In genomic region chr3:72031581-72031980, GRCh38 we compare ENCODE assay signal across 10 cellular contexts.
DNase-seq lines count a peak whose midpoint lies in the region; ATAC-seq and TF ChIP-seq lines count a peak whose summit lies in the region.
"Had no signal": no experiment of that assay in that cellular context is flagged by ENCODE, and none has a peak within 500 bp of the region (broad histone marks: within the 10 kb centered on the region; RNA-seq: fewer than 3 reads in every experiment).

No MANE protein-coding gene starts in this region.

- peaks cover 55% of the 10 kb centered on the region for H3K4me1 ChIP-seq in SJSA1 (replicated peaks)
- H3K4me1 ChIP-seq: A549 had no signal

- no peaks in the 10 kb centered on the region for H3K36me3 Mint-ChIP-seq in activated CD4-positive, alpha-beta memory T cell treated with anti-CD3 and anti-CD28 coated beads for 36 hours
- H3K36me3 Mint-ChIP-seq in activated CD4-positive, alpha-beta memory T cell treated with anti-CD3 and anti-CD28 coated beads, Interleukin-2, amount 10 ng/mL, durations not matched to agents 7 days and 5 days (ENCODE audit: low read depth), result peaks cover 8% of the 10 kb centered on the region

- peak; percentile 27 for DNase-seq in activated CD4-positive, alpha-beta memory T cell treated with anti-CD3 and anti-CD28 coated beads for 36 hours
- DNase-seq in activated CD4-positive, alpha-beta memory T cell treated with anti-CD3 and anti-CD28 coated beads, Interleukin-2, amount 10 ng/mL, durations not matched to agents 7 days and 5 days, result no peak
- DNase-seq in SJSA1 (ENCODE audit: low read depth in 1 of 2, low spot score in 2 of 2), result peak; percentile 66 to 77
- DNase-seq in fibroblast of the aortic adventitia (ENCODE audit: low read depth), result peak; percentile 48
- DNase-seq in stimulated activated CD8-positive, alpha-beta memory T cell treated with anti-CD3 and anti-CD28 coated beads, Interleukin-4, amount 100 ng/mL, for 48 hours, result peak; percentile 26
- no peak for DNase-seq in NCI-H1694 (lab: John Stamatoyannopoulos, UW)
- DNase-seq: NCI-H2171 treated with DMSO at 0.1 percent for 48 hours had no signal

- peaks cover 17% of the 10 kb centered on the region for H3K27me3 Mint-ChIP-seq in activated CD4-positive, alpha-beta memory T cell treated with anti-CD3 and anti-CD28 coated beads for 36 hours
- H3K27me3 Mint-ChIP-seq in activated CD4-positive, alpha-beta memory T cell treated with anti-CD3 and anti-CD28 coated beads, Interleukin-2, amount 10 ng/mL, durations not matched to agents 7 days and 5 days, result no peaks in the 10 kb centered on the region

- no peak overlapping the region for H3K4me3 Mint-ChIP-seq in activated CD4-positive, alpha-beta memory T cell treated with anti-CD3 and anti-CD28 coated beads for 36 hours
- no peak overlapping the region for H3K4me3 Mint-ChIP-seq in activated CD4-positive, alpha-beta memory T cell treated with anti-CD3 and anti-CD28 coated beads, Interleukin-2, amount 10 ng/mL, durations not matched to agents 7 days and 5 days

- H3K27ac ChIP-seq in SJSA1, result peak overlapping the region; percentile 74
- H3K27ac ChIP-seq: A549 had no signal

- H3K36me3 ChIP-seq in SJSA1, result no peaks in the 10 kb centered on the region

- POLR2A ChIA-PET in activated CD4-positive, alpha-beta memory T cell treated with anti-CD3 and anti-CD28 coated beads for 36 hours (lab: Charles Lee), result no interaction called here
- POLR2A ChIA-PET in activated CD4-positive, alpha-beta memory T cell treated with anti-CD3 and anti-CD28 coated beads, Interleukin-2, amount 10 ng/mL, durations not matched to agents 7 days and 5 days (lab: Charles Lee), result no interaction called here

- TF ChIP-seq CTCF in fibroblast of the aortic adventitia (IDR thresholded peaks at IDR 0.05; ENCODE audit: insufficient read depth, low read length), result no peak

- no peak overlapping the region for H3K27ac Mint-ChIP-seq in activated CD4-positive, alpha-beta memory T cell treated with anti-CD3 and anti-CD28 coated beads for 36 hours
- no peak overlapping the region for H3K27ac Mint-ChIP-seq in activated CD4-positive, alpha-beta memory T cell treated with anti-CD3 and anti-CD28 coated beads, Interleukin-2, amount 10 ng/mL, durations not matched to agents 7 days and 5 days

- ATAC-seq in HG03342 (IDR thresholded peaks at IDR 0.05; ENCODE audit: unreplicated experiment) (no peak), HG03280 (IDR thresholded peaks at IDR 0.05; ENCODE audit: unreplicated experiment) (no peak)

- intact Hi-C loops in activated CD4-positive, alpha-beta memory T cell treated with anti-CD3 and anti-CD28 coated beads for 36 hours (cut with micrococcal nuclease), result no loop called here

- H3K4me1 Mint-ChIP-seq in activated CD4-positive, alpha-beta memory T cell treated with anti-CD3 and anti-CD28 coated beads for 36 hours (ENCODE audit: low read depth), result peaks cover 9% of the 10 kb centered on the region
- peaks cover 10% of the 10 kb centered on the region for H3K4me1 Mint-ChIP-seq in activated CD4-positive, alpha-beta memory T cell treated with anti-CD3 and anti-CD28 coated beads, Interleukin-2, amount 10 ng/mL, durations not matched to agents 7 days and 5 days

- CTCF ChIA-PET in activated CD4-positive, alpha-beta memory T cell treated with anti-CD3 and anti-CD28 coated beads for 36 hours (lab: Charles Lee), result no interaction called here
- CTCF ChIA-PET in activated CD4-positive, alpha-beta memory T cell treated with anti-CD3 and anti-CD28 coated beads, Interleukin-2, amount 10 ng/mL, durations not matched to agents 7 days and 5 days (lab: Charles Lee), result no interaction called here

- no peaks in the 10 kb centered on the region for H3K27me3 ChIP-seq in SJSA1 (replicated peaks)

- no peak overlapping the region for H3K4me3 ChIP-seq in SJSA1
- no peak overlapping the region for H3K4me3 ChIP-seq in fibroblast of the aortic adventitia (ENCODE audit: low read depth, low read length)
- H3K4me3 ChIP-seq: A549 had no signal

- H3K9me3 ChIP-seq in SJSA1 (replicated peaks), result no peaks in the 10 kb centered on the region
- H3K9me3 ChIP-seq: A549 had no signal

- no peaks in the 10 kb centered on the region for H3K9me3 Mint-ChIP-seq in activated CD4-positive, alpha-beta memory T cell treated with anti-CD3 and anti-CD28 coated beads for 36 hours
- no peaks in the 10 kb centered on the region for H3K9me3 Mint-ChIP-seq in activated CD4-positive, alpha-beta memory T cell treated with anti-CD3 and anti-CD28 coated beads, Interleukin-2, amount 10 ng/mL, durations not matched to agents 7 days and 5 days

Comparison
In these comparisons a context has a peak if more than half of its experiments do, and no peak if none do; other contexts are left out.
1. DNase-seq: peak in activated CD4-positive, alpha-beta memory T cell treated with anti-CD3 and anti-CD28 coated beads for 36 hours (single experiment), SJSA1 (2 of 2), fibroblast of the aortic adventitia (single experiment) and stimulated activated CD8-positive, alpha-beta memory T cell treated with anti-CD3 and anti-CD28 coated beads, Interleukin-4, amount 100 ng/mL, for 48 hours (single experiment); none in activated CD4-positive, alpha-beta memory T cell treated with anti-CD3 and anti-CD28 coated beads, Interleukin-2, amount 10 ng/mL, durations not matched to agents 7 days and 5 days (single experiment) and NCI-H1694 (single experiment).